Comparison of ENCODE assay signal across 26 cellular contexts in genomic region chr18:2910751-2911425, GRCh38.
DNase-seq lines count a peak whose midpoint lies in the region; ATAC-seq and TF ChIP-seq lines count a peak whose summit lies in the region.
"Had no signal": no experiment of that assay in that cellular context is flagged by ENCODE, and none has a peak within 500 bp of the region (broad histone marks: within the 10 kb centered on the region; RNA-seq: fewer than 3 reads in every experiment).

No MANE protein-coding gene starts in this region.

- no peak overlapping the region for H3K9ac ChIP-seq in BLaER1
- no peak overlapping the region for H3K9ac ChIP-seq in GM23248
- H3K9ac ChIP-seq: KMS-11 had no signal

- no peaks in the 10 kb centered on the region for H3K27me3 Mint-ChIP-seq in activated CD4-positive, alpha-beta T cell treated with anti-CD3 and anti-CD28 coated beads, Interleukin-2, amount 10 ng/mL, durations not matched to agents 7 days and 5 days
- H3K27me3 Mint-ChIP-seq in activated T-helper 17 cell treated with anti-CD3 and anti-CD28 coated beads, Interleukin-2, amount 50 U/mL, for 72 hours: no peaks in the 10 kb centered on the region
- peaks cover 9% of the 10 kb centered on the region for H3K27me3 Mint-ChIP-seq in neural crest cell (ENCODE audit: low read depth)
- H3K27me3 Mint-ChIP-seq: activated B cell treated with CpG ODN at 0.5 μM for 24 hours, naive B cell had no signal

- peak overlapping the region; percentile 43 for H3K27ac Mint-ChIP-seq in activated CD4-positive, alpha-beta T cell treated with anti-CD3 and anti-CD28 coated beads, Interleukin-2, amount 10 ng/mL, durations not matched to agents 7 days and 5 days
- peak overlapping the region; percentile 25 for H3K27ac Mint-ChIP-seq in activated T-helper 17 cell treated with anti-CD3 and anti-CD28 coated beads, Interleukin-2, amount 50 U/mL, for 72 hours
- peak overlapping the region; percentile 19 for H3K27ac Mint-ChIP-seq in neural crest cell (ENCODE audit: unreplicated experiment)
- H3K27ac Mint-ChIP-seq: activated B cell treated with CpG ODN at 0.5 μM for 24 hours; activated T-helper 1 cell treated with anti-CD3 and anti-CD28 coated beads, Interleukin-12 subunit alpha, Interleukin-12 subunit beta, Interleukin-2, Interleukin-4 antibody, amounts not matched to agents 30 ng/mL and 10 ng/mL and 1 ng/mL, durations not matched to agents 14 hours and 24 hours and 36 hours; GM23338; naive B cell had no signal

- H3K4me1 ChIP-seq in BLaER1 (peaks cover 95% of the 10 kb centered on the region), GM23248 (ENCODE audit: insufficient read depth) (no peaks in the 10 kb centered on the region), left lung (peaks cover 0 to 15% of the 10 kb centered on the region in 2 donors)
- H3K4me1 ChIP-seq: pancreas had no signal

- no peak overlapping the region for H2AFZ ChIP-seq in GM23248
- H2AFZ ChIP-seq: GM23338 had no signal

- no peaks in the 10 kb centered on the region for H3K9me3 Mint-ChIP-seq in activated CD4-positive, alpha-beta T cell treated with anti-CD3 and anti-CD28 coated beads, Interleukin-2, amount 10 ng/mL, durations not matched to agents 7 days and 5 days
- no peaks in the 10 kb centered on the region for H3K9me3 Mint-ChIP-seq in activated T-helper 17 cell treated with anti-CD3 and anti-CD28 coated beads, Interleukin-2, amount 50 U/mL, for 72 hours
- H3K9me3 Mint-ChIP-seq in neural crest cell: no peaks in the 10 kb centered on the region
- H3K9me3 Mint-ChIP-seq: activated B cell treated with CpG ODN at 0.5 μM for 24 hours; activated T-helper 1 cell treated with anti-CD3 and anti-CD28 coated beads, Interleukin-12 subunit alpha, Interleukin-12 subunit beta, Interleukin-2, Interleukin-4 antibody, amounts not matched to agents 30 ng/mL and 10 ng/mL and 1 ng/mL, durations not matched to agents 14 hours and 24 hours and 36 hours; GM23338; naive B cell had no signal

- CTCF ChIA-PET in activated CD4-positive, alpha-beta T cell treated with anti-CD3 and anti-CD28 coated beads, Interleukin-2, amount 10 ng/mL, durations not matched to agents 7 days and 5 days (lab: Charles Lee): interaction anchor here (0.5 to 1.3 kb wide), 3 partner anchors 10 to 156 kb away, joined by 3 to 4 read pairs (median 3); no protein-coding TSS in a partner anchor

- H3F3A ChIP-seq in GM23248 (ENCODE audit: insufficient read depth): peaks cover 9% of the 10 kb centered on the region; the same call in 1 of the 2 replicates

- H3K4me2 ChIP-seq in BLaER1 (peak overlapping the region; percentile 86), GM23248 (ENCODE audit: unreplicated experiment) (no peak overlapping the region)
- H3K4me2 ChIP-seq: GM23338, KMS-11 had no signal

- no peak for DNase-seq in activated CD4-positive, alpha-beta T cell treated with anti-CD3 and anti-CD28 coated beads, Interleukin-2, amount 10 ng/mL, durations not matched to agents 7 days and 5 days
- DNase-seq in activated CD4-positive, alpha-beta T cell treated with anti-CD3 and anti-CD28 coated beads, Interleukin-2, amount 50 U/mL, for 48 hours: no peak
- no peak for DNase-seq in neural crest cell (ENCODE audit: low read depth, low spot score)
- no peak for DNase-seq in GM23248
- DNase-seq in left lung: no peak
- DNase-seq: activated B cell treated with CpG ODN at 0.5 μM for 24 hours; activated CD4-positive, alpha-beta T cell treated with anti-CD3 and anti-CD28 coated beads, Interleukin-2, amount 50 U/mL, for 4 hours; GDM1; left ventricle myocardium superior; naive B cell; NCI-H510A treated with DMSO at 0.1 percent for 48 hours; PC-3; right cardiac atrium; Right ventricle myocardium superior; stimulated activated CD4-positive, alpha-beta T cell treated with anti-CD3 and anti-CD28 coated beads, Interleukin-12 subunit alpha, Interleukin-12 subunit beta, amount 100 ng/mL, for 4 hours; stimulated activated CD4-positive, alpha-beta T cell treated with anti-CD3 and anti-CD28 coated beads, Interleukin-4, amount 100 ng/mL, for 24 hours; stomach had no signal

- no peak for ATAC-seq in activated T-helper 17 cell treated with anti-CD3 and anti-CD28 coated beads, Interleukin-2, amount 50 U/mL, for 72 hours (replicated peaks)
- no peak for ATAC-seq in left lung
- no peak for ATAC-seq in GM21576 (IDR thresholded peaks at IDR 0.05; ENCODE audit: unreplicated experiment)
- ATAC-seq: GM23338, left ventricle myocardium superior, pancreas, PC-3, right cardiac atrium had no signal

- intact Hi-C loops in left lung (cut with DNase I): no loop called here

- peaks cover 21% of the 10 kb centered on the region for H3K4me1 Mint-ChIP-seq in activated CD4-positive, alpha-beta T cell treated with anti-CD3 and anti-CD28 coated beads, Interleukin-2, amount 10 ng/mL, durations not matched to agents 7 days and 5 days
- peaks cover 9% of the 10 kb centered on the region for H3K4me1 Mint-ChIP-seq in activated T-helper 17 cell treated with anti-CD3 and anti-CD28 coated beads, Interleukin-2, amount 50 U/mL, for 72 hours
- peaks cover 16% of the 10 kb centered on the region for H3K4me1 Mint-ChIP-seq in neural crest cell

- H3K27ac ChIP-seq in BLaER1 (peak overlapping the region; percentile 48), GM23248 (no peak overlapping the region), left lung (no peak overlapping the region)
- H3K27ac ChIP-seq: 22Rv1, KMS-11, pancreas, stomach, tibial nerve had no signal

- H3K36me3 Mint-ChIP-seq in activated CD4-positive, alpha-beta T cell treated with anti-CD3 and anti-CD28 coated beads, Interleukin-2, amount 10 ng/mL, durations not matched to agents 7 days and 5 days (ENCODE audit: low read depth): peaks cover 31% of the 10 kb centered on the region
- H3K36me3 Mint-ChIP-seq in activated T-helper 17 cell treated with anti-CD3 and anti-CD28 coated beads, Interleukin-2, amount 50 U/mL, for 72 hours (ENCODE audit: low read depth): peaks cover 79% of the 10 kb centered on the region
- peaks cover 11% of the 10 kb centered on the region for H3K36me3 Mint-ChIP-seq in neural crest cell (ENCODE audit: low read depth)
- H3K36me3 Mint-ChIP-seq: naive B cell had no signal

- H3K79me2 ChIP-seq in GM23248 (ENCODE audit: insufficient read depth): no peaks in the 10 kb centered on the region

- H4K20me1 ChIP-seq in BLaER1 (no peaks in the 10 kb centered on the region), GM23248 (ENCODE audit: insufficient read depth) (no peaks in the 10 kb centered on the region)

- H3K9me2 ChIP-seq in GM23248 (ENCODE audit: insufficient read depth): no peaks in the 10 kb centered on the region

- no peak for TF ChIP-seq CTCF in neural crest cell (conservative IDR thresholded peaks at IDR 0.05)
- TF ChIP-seq CTCF in left lung (IDR thresholded peaks at IDR 0.05): no peak

- in situ Hi-C loops in GM23248 (cut with MboI): no loop called here

- no peaks in the 10 kb centered on the region for H3K9me3 ChIP-seq in BLaER1
- H3K9me3 ChIP-seq in GM23248 (ENCODE audit: low read depth): no peaks in the 10 kb centered on the region
- H3K9me3 ChIP-seq in left lung: no peaks in the 10 kb centered on the region
- H3K9me3 ChIP-seq: pancreas, stomach, tibial nerve had no signal

- POLR2A ChIA-PET in activated CD4-positive, alpha-beta T cell treated with anti-CD3 and anti-CD28 coated beads, Interleukin-2, amount 10 ng/mL, durations not matched to agents 7 days and 5 days (lab: Charles Lee): interaction anchor here (0.5 kb wide), 1 partner anchor 101 kb away, joined by 6 read pairs; no protein-coding TSS in a partner anchor

- H3K27me3 ChIP-seq in BLaER1 (peaks cover 22% of the 10 kb centered on the region), GM23248 (replicated peaks; ENCODE audit: insufficient read depth) (no peaks in the 10 kb centered on the region), left lung (no peaks in the 10 kb centered on the region)
- H3K27me3 ChIP-seq: pancreas, tibial nerve had no signal

- WGBS in GM23248 (ENCODE audit: low coverage in 1 of 2, low lambda C conversion rate in 2 of 2, missing lambda C conversion rate in 2 of 2), 2 experiments: 91 to 93% methylated on average over 13 of the region's 13 CpGs

- H3K4me3 Mint-ChIP-seq in activated CD4-positive, alpha-beta T cell treated with anti-CD3 and anti-CD28 coated beads, Interleukin-2, amount 10 ng/mL, durations not matched to agents 7 days and 5 days: no peak overlapping the region
- H3K4me3 Mint-ChIP-seq in activated T-helper 17 cell treated with anti-CD3 and anti-CD28 coated beads, Interleukin-2, amount 50 U/mL, for 72 hours: no peak overlapping the region
- H3K4me3 Mint-ChIP-seq in neural crest cell: no peak overlapping the region
- H3K4me3 Mint-ChIP-seq: activated B cell treated with CpG ODN at 0.5 μM for 24 hours; activated T-helper 1 cell treated with anti-CD3 and anti-CD28 coated beads, Interleukin-12 subunit alpha, Interleukin-12 subunit beta, Interleukin-2, Interleukin-4 antibody, amounts not matched to agents 30 ng/mL and 10 ng/mL and 1 ng/mL, durations not matched to agents 14 hours and 24 hours and 36 hours; GM23338; naive B cell had no signal

- peaks cover 17% of the 10 kb centered on the region for H3K36me3 ChIP-seq in BLaER1
- peaks cover 7% of the 10 kb centered on the region; the same call in 1 of the 2 replicates for H3K36me3 ChIP-seq in GM23248 (ENCODE audit: low read depth)
- peaks cover 0 to 78% of the 10 kb centered on the region in 2 donors for H3K36me3 ChIP-seq in left lung

- H3K4me3 ChIP-seq in BLaER1: no peak overlapping the region
- H3K4me3 ChIP-seq in GM23248: no peak overlapping the region
- H3K4me3 ChIP-seq in left lung: no peak overlapping the region
- H3K4me3 ChIP-seq: GM23338, pancreas, stomach, tibial nerve had no signal
